1 cellular context compared by ENCODE assay signal in genomic region chr6:38702471-38703397, GRCh38.
TF ChIP-seq lines count a peak whose summit lies in the region.

Gene GLO1 (minus strand): TSS chr6:38703145. CDS start chr6:38703054, 91 bp downstream.

TF ChIP-seq in K562, 482 proteins besides CTCF, POLR2A, EP300 and RAD21 (continued from another document and continues in another):
- TF ChIP-seq, protein P1, sequence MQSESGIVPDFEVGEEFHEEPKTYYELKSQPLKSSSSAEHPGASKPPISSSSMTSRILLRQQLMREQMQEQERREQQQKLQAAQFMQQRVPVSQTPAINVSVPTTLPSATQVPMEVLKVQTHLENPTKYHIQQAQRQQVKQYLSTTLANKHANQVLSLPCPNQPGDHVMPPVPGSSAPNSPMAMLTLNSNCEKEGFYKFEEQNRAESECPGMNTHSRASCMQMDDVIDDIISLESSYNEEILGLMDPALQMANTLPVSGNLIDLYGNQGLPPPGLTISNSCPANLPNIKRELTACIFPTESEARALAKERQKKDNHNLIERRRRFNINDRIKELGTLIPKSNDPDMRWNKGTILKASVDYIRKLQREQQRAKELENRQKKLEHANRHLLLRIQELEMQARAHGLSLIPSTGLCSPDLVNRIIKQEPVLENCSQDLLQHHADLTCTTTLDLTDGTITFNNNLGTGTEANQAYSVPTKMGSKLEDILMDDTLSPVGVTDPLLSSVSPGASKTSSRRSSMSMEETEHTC (IDR thresholded peaks at IDR 0.05), result no peak
- TF ChIP-seq RBM17 (IDR thresholded peaks at IDR 0.05; ENCODE audit: borderline replicate concordance, low read depth, low read length) (no peak), MTA3 (IDR thresholded peaks at IDR 0.05; ENCODE audit: borderline replicate concordance) (peak; percentile 78; the same call in 1 of the 2 replicates), ZNF24 (IDR thresholded peaks at IDR 0.05) (no peak), POLR2AphosphoS2 (IDR thresholded peaks at IDR 0.05; ENCODE audit: low read length) (no peak), MAFG (tag; conservative IDR thresholded peaks at IDR 0.05) (0 out of 2 replicates have a peak, but pooled peaks have one; percentile 33), ZFPM2 (CRISPR knock-in tag; IDR thresholded peaks at IDR 0.05) (no peak), ZNF197 (CRISPR knock-in tag; IDR thresholded peaks at IDR 0.05; ENCODE audit: low read depth) (no peak), LCOR (CRISPR knock-in tag; IDR thresholded peaks at IDR 0.05) (peak; percentile 90), HDAC1 (IDR thresholded peaks at IDR 0.05) (peak in 1 of 2 experiments; percentile 58; a peak in 2 of 4 replicates), NKRF (IDR thresholded peaks at IDR 0.05; ENCODE audit: borderline replicate concordance) (peak; percentile 62; the same call in 1 of the 2 replicates), PKNOX1 (IDR thresholded peaks at IDR 0.05) (no peak), HNRNPL (IDR thresholded peaks at IDR 0.05; ENCODE audit: low read depth, low read length) (peak; percentile 88; the same call in 1 of the 2 replicates), TOE1 (IDR thresholded peaks at IDR 0.05; ENCODE audit: borderline replicate concordance) (peak; percentile 73), TOE1 (CRISPR knock-in tag; IDR thresholded peaks at IDR 0.05; ENCODE audit: borderline replicate concordance, low read depth) (peak; percentile 28; the same call in 1 of the 2 replicates), HMBOX1 (IDR thresholded peaks at IDR 0.05) (no peak), BCLAF1 (IDR thresholded peaks at IDR 0.05; ENCODE audit: borderline replicate concordance in 1 of 2, control insufficient read depth in 1 of 2, low read depth in 2 of 2, low read length in 1 of 2) (no peak), MYBL2 (IDR thresholded peaks at IDR 0.05; ENCODE audit: low read depth) (no peak), MYBL2 (CRISPR knock-in tag; IDR thresholded peaks at IDR 0.05; ENCODE audit: borderline replicate concordance) (no peak), GATA2 (CRISPR knock-in tag; IDR thresholded peaks at IDR 0.05) (no peak), CBX1 (IDR thresholded peaks at IDR 0.05; ENCODE audit: low read depth) (peak; percentile 90), ARHGAP35 (IDR thresholded peaks at IDR 0.05; ENCODE audit: partially characterized antibody) (no peak), DPF2 (IDR thresholded peaks at IDR 0.05) (no peak), RBM15 (IDR thresholded peaks at IDR 0.05; ENCODE audit: insufficient read depth, low read length) (no peak), ZNF561 (CRISPR knock-in tag; conservative IDR thresholded peaks at IDR 0.05) (no peak), BMI1 (IDR thresholded peaks at IDR 0.05; ENCODE audit: low read length) (no peak), POLR2B (IDR thresholded peaks at IDR 0.05; ENCODE audit: low read depth, partially characterized antibody) (peak; percentile 96), CREB1 (IDR thresholded peaks at IDR 0.05) (peak; percentile 49), CREB1 (CRISPR knock-in tag; IDR thresholded peaks at IDR 0.05) (peak; percentile 74), CEBPB (tag; IDR thresholded peaks at IDR 0.05) (no peak), SMAD2 (IDR thresholded peaks at IDR 0.05; ENCODE audit: low read depth, low read length) (no peak), DDX20 (tag; IDR thresholded peaks at IDR 0.05; ENCODE audit: low read depth) (no peak), ETV6 (IDR thresholded peaks at IDR 0.05; ENCODE audit: borderline replicate concordance in 1 of 2, low read depth in 2 of 2, low read length in 1 of 2) (no peak), ETV6 (CRISPR knock-in tag; IDR thresholded peaks at IDR 0.05; ENCODE audit: borderline replicate concordance) (no peak), ETV5 (CRISPR knock-in tag; IDR thresholded peaks at IDR 0.05; ENCODE audit: low read depth) (peak; percentile 59; the same call in 1 of the 2 replicates), GTF3C2 (IDR thresholded peaks at IDR 0.05; ENCODE audit: borderline replicate concordance, extremely low read depth, insufficient read length) (no peak), ZC3H4 (CRISPR knock-in tag; IDR thresholded peaks at IDR 0.05; ENCODE audit: borderline replicate concordance) (no peak; the same call in 1 of the 2 replicates), CBX2 (IDR thresholded peaks at IDR 0.05; ENCODE audit: insufficient read depth, low read length, poor library complexity, severe bottlenecking) (no peak), CBFB (CRISPR knock-in tag; IDR thresholded peaks at IDR 0.05) (peak; percentile 63; the same call in 1 of the 2 replicates)
- TF ChIP-seq, protein P2, sequence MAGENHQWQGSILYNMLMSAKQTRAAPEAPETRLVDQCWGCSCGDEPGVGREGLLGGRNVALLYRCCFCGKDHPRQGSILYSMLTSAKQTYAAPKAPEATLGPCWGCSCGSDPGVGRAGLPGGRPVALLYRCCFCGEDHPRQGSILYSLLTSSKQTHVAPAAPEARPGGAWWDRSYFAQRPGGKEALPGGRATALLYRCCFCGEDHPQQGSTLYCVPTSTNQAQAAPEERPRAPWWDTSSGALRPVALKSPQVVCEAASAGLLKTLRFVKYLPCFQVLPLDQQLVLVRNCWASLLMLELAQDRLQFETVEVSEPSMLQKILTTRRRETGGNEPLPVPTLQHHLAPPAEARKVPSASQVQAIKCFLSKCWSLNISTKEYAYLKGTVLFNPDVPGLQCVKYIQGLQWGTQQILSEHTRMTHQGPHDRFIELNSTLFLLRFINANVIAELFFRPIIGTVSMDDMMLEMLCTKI (IDR thresholded peaks at IDR 0.05; ENCODE audit: partially characterized antibody), result no peak
- TF ChIP-seq, protein P3, sequence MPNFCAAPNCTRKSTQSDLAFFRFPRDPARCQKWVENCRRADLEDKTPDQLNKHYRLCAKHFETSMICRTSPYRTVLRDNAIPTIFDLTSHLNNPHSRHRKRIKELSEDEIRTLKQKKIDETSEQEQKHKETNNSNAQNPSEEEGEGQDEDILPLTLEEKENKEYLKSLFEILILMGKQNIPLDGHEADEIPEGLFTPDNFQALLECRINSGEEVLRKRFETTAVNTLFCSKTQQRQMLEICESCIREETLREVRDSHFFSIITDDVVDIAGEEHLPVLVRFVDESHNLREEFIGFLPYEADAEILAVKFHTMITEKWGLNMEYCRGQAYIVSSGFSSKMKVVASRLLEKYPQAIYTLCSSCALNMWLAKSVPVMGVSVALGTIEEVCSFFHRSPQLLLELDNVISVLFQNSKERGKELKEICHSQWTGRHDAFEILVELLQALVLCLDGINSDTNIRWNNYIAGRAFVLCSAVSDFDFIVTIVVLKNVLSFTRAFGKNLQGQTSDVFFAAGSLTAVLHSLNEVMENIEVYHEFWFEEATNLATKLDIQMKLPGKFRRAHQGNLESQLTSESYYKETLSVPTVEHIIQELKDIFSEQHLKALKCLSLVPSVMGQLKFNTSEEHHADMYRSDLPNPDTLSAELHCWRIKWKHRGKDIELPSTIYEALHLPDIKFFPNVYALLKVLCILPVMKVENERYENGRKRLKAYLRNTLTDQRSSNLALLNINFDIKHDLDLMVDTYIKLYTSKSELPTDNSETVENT (CRISPR knock-in tag; IDR thresholded peaks at IDR 0.05), result peak; percentile 96
- TF ChIP-seq, protein P4, sequence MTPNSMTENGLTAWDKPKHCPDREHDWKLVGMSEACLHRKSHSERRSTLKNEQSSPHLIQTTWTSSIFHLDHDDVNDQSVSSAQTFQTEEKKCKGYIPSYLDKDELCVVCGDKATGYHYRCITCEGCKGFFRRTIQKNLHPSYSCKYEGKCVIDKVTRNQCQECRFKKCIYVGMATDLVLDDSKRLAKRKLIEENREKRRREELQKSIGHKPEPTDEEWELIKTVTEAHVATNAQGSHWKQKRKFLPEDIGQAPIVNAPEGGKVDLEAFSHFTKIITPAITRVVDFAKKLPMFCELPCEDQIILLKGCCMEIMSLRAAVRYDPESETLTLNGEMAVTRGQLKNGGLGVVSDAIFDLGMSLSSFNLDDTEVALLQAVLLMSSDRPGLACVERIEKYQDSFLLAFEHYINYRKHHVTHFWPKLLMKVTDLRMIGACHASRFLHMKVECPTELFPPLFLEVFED (CRISPR knock-in tag; conservative IDR thresholded peaks at IDR 0.05), result no peak
- TF ChIP-seq, protein P5, sequence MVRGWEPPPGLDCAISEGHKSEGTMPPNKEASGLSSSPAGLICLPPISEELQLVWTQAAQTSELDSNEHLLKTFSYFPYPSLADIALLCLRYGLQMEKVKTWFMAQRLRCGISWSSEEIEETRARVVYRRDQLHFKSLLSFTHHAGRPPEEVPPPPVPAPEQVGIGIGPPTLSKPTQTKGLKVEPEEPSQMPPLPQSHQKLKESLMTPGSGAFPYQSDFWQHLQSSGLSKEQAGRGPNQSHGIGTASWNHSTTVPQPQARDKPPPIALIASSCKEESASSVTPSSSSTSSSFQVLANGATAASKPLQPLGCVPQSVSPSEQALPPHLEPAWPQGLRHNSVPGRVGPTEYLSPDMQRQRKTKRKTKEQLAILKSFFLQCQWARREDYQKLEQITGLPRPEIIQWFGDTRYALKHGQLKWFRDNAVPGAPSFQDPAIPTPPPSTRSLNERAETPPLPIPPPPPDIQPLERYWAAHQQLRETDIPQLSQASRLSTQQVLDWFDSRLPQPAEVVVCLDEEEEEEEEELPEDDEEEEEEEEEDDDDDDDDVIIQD (CRISPR knock-in tag; IDR thresholded peaks at IDR 0.05), result peak; percentile 83; the same call in 1 of the 2 replicates
